1 cellular context compared by ENCODE assay signal in the genomic region with DNA sequence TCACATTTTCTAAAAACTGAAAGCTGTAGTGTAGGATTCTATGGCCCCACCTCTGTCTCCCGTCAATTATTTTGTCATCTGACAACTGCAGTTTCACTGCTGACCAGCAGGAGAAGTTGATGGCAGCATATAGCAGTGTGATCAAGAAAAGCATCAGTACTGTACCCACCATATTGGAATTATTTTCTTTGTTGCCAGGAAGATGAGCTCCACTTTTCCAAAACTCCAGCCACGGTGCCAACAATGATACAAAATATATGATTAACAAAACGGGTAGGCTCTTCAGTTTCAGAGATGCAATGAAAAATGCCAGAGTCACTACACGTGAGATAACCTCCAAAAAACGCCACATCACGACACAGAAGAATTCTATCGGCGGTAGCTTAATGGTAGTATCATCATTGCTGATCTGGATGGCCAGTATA.
A peak's percentile ranks its signal among the peaks of the same experiment; 100 is the strongest.
TF ChIP-seq lines count a peak whose summit lies in the region.

No MANE protein-coding gene starts in this region.

TF ChIP-seq in K562, 482 proteins besides CTCF, POLR2A, EP300 and RAD21 (continued from another document):
- TF ChIP-seq RNF2 (IDR thresholded peaks at IDR 0.05), result no peak
- TF ChIP-seq ZNF699 (CRISPR knock-in tag; IDR thresholded peaks at IDR 0.05; ENCODE audit: insufficient replicate concordance), result no peak
- no peak for TF ChIP-seq KAT7 (CRISPR knock-in tag; IDR thresholded peaks at IDR 0.05; ENCODE audit: borderline replicate concordance)
- TF ChIP-seq, protein P1, sequence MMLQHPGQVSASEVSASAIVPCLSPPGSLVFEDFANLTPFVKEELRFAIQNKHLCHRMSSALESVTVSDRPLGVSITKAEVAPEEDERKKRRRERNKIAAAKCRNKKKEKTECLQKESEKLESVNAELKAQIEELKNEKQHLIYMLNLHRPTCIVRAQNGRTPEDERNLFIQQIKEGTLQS (IDR thresholded peaks at IDR 0.05), result no peak
- TF ChIP-seq, protein P1 (CRISPR knock-in tag; conservative IDR thresholded peaks at IDR 0.05), result peak; percentile 54; the same call in 1 of the 2 replicates
- no peak for TF ChIP-seq CBX3 (IDR thresholded peaks at IDR 0.05; ENCODE audit: borderline replicate concordance in 1 of 2, low read length in 2 of 2)
- 0 out of 2 replicates have a peak, but pooled peaks have one; percentile 52 for TF ChIP-seq ZSCAN29 (IDR thresholded peaks at IDR 0.05)
- peak; percentile 37; the same call in 1 of the 2 replicates for TF ChIP-seq NFE2 (IDR thresholded peaks at IDR 0.05; ENCODE audit: low read depth)
- TF ChIP-seq SMC3 (conservative IDR thresholded peaks at IDR 0.05; ENCODE audit: insufficient read depth, low read depth, low read length), result 0 out of 2 replicates have a peak, but pooled peaks have one; percentile 21
- no peak for TF ChIP-seq NFIX (CRISPR knock-in tag; IDR thresholded peaks at IDR 0.05; ENCODE audit: low read depth)
- peak; percentile 57; the same call in 1 of the 2 replicates for TF ChIP-seq XRCC3 (IDR thresholded peaks at IDR 0.05)
- no peak for TF ChIP-seq SP2 (IDR thresholded peaks at IDR 0.05; ENCODE audit: extremely low read depth, low read depth, low read length, poor library complexity, severe bottlenecking)
TF ChIP-seq in K562: peak in this region for 34.
